8 cellular contexts compared by ENCODE assay signal in genomic region chr2:171161425-171162289, GRCh38. TPM values are rescaled to one million over a fixed set of nuclear protein-coding genes. Genes with fewer than 3 reads are reported as not detected.
DNase-seq lines count a peak whose midpoint lies in the region; ATAC-seq and TF ChIP-seq lines count a peak whose summit lies in the region.

No MANE protein-coding gene starts in this region.

- ATAC-seq in activated CD8-positive, alpha-beta T cell treated with anti-CD3 and anti-CD28 coated beads for 36 hours: no peak
- no peak for ATAC-seq in HG02840 (IDR thresholded peaks at IDR 0.05; ENCODE audit: low FRiP score, unreplicated experiment)

- no peaks in the 10 kb centered on the region for H3K9me3 Mint-ChIP-seq in activated CD8-positive, alpha-beta T cell treated with anti-CD3 and anti-CD28 coated beads for 36 hours

- peak overlapping the region; percentile 79 for H3K4me3 Mint-ChIP-seq in activated CD8-positive, alpha-beta T cell treated with anti-CD3 and anti-CD28 coated beads for 36 hours

- CTCF ChIA-PET in activated CD8-positive, alpha-beta T cell treated with anti-CD3 and anti-CD28 coated beads for 36 hours (lab: Charles Lee): no interaction called here

- no peaks in the 10 kb centered on the region for H3K9me3 ChIP-seq in iPS-18a (ENCODE audit: control insufficient read depth, low read depth, low read length)
- no peaks in the 10 kb centered on the region for H3K9me3 ChIP-seq in stomach

- H3K27ac Mint-ChIP-seq in activated CD8-positive, alpha-beta T cell treated with anti-CD3 and anti-CD28 coated beads for 36 hours: peak overlapping the region; percentile 84

- H3K4me1 Mint-ChIP-seq in activated CD8-positive, alpha-beta T cell treated with anti-CD3 and anti-CD28 coated beads for 36 hours (ENCODE audit: low read depth): peaks cover 38% of the 10 kb centered on the region

- H3K4me1 ChIP-seq in iPS-18a (ENCODE audit: control insufficient read depth, low read depth, low read length) (peaks cover 23% of the 10 kb centered on the region), stomach (peaks cover 0 to 47% (median 20%) of the 10 kb centered on the region in 4 donors)

- TF ChIP-seq CTCF in activated CD8-positive, alpha-beta T cell treated with anti-CD3 and anti-CD28 coated beads for 36 hours (IDR thresholded peaks at IDR 0.05): no peak
- TF ChIP-seq CTCF in stomach (IDR thresholded peaks at IDR 0.05): no peak

- H3K27ac ChIP-seq in iPS-18a (ENCODE audit: low read length) (peak overlapping the region; percentile 74), stomach (peak overlapping the region; percentile 98 to 99 (median 98))

- no peaks in the 10 kb centered on the region for H3K27me3 ChIP-seq in iPS-18a (ENCODE audit: control insufficient read depth, insufficient read depth, low read length)
- H3K27me3 ChIP-seq in stomach: no peaks in the 10 kb centered on the region

- no peak for TF ChIP-seq EP300 in stomach (IDR thresholded peaks at IDR 0.05)

- POLR2A ChIA-PET in activated CD8-positive, alpha-beta T cell treated with anti-CD3 and anti-CD28 coated beads for 36 hours (lab: Charles Lee): interaction anchor here (0.7 to 1.1 kb wide), 4 partner anchors 49 to 1436 kb away, joined by 3 read pairs; no protein-coding TSS in a partner anchor

- H3K4me3 ChIP-seq in iPS-18a (ENCODE audit: low read length): peak overlapping the region; percentile 84
- peak overlapping the region; percentile 90 to 94 (median 92) for H3K4me3 ChIP-seq in stomach

- peak overlapping the region; percentile 81 for H3K9ac ChIP-seq in iPS-18a (ENCODE audit: low read length)

- H3K36me3 ChIP-seq in iPS-18a (ENCODE audit: control insufficient read depth, low read depth, low read length): no peaks in the 10 kb centered on the region
- H3K36me3 ChIP-seq in stomach: no peaks in the 10 kb centered on the region

- H3K27me3 Mint-ChIP-seq in activated CD8-positive, alpha-beta T cell treated with anti-CD3 and anti-CD28 coated beads for 36 hours: no peaks in the 10 kb centered on the region

- intact Hi-C loops in activated CD8-positive, alpha-beta T cell treated with anti-CD3 and anti-CD28 coated beads for 36 hours (cut with micrococcal nuclease): loop anchor here (5.0 kb wide), 1 partner anchor 156 kb away; no protein-coding TSS in a partner anchor
- intact Hi-C loops in stomach (cut with DNase I; ENCODE audit: low total_unique reads): no loop called here

- H3K36me3 Mint-ChIP-seq in activated CD8-positive, alpha-beta T cell treated with anti-CD3 and anti-CD28 coated beads for 36 hours (ENCODE audit: low read depth): peaks cover 1% of the 10 kb centered on the region

- WGBS in stomach, 5 donors: 25 to 28% (median 26%) methylated on average over 12 of the region's 12 CpGs

- DNase-seq in NCI-H748 (lab: John Stamatoyannopoulos, UW; ENCODE audit: unreplicated experiment) (peak; percentile 10), NCI-H748 treated with DMSO at 0.1 percent for 48 hours (lab: John Stamatoyannopoulos, UW) (no peak), stomach (no peak), NCI-H187 treated with DMSO at 0.1 percent for 48 hours (lab: John Stamatoyannopoulos, UW) (no peak), superior temporal gyrus (ENCODE audit: extremely low spot score) (no peak)
- no peak for DNase-seq in activated CD8-positive, alpha-beta T cell treated with anti-CD3 and anti-CD28 coated beads for 36 hours

- no peak for TF ChIP-seq POLR2A in stomach (IDR thresholded peaks at IDR 0.05)

RNA-seq across cellular contexts. Expression of gene TLK1, which starts 1.0 kb away (rescaled TPM):
- total RNA-seq in activated CD8-positive, alpha-beta T cell treated with anti-CD3 and anti-CD28 coated beads for 36 hours: 10 to 100 TPM; 53.9 to 56.0 TPM
- total RNA-seq in stomach: 100 to 1,000 TPM in 1 of 5 donors, 10 to 100 TPM in 4; 11.1 to 135 (median 31.3) TPM
- 10 to 100 TPM; 10.1 to 13.7 (median 10.8) TPM for polyA plus RNA-seq in stomach
